In the genomic region with DNA sequence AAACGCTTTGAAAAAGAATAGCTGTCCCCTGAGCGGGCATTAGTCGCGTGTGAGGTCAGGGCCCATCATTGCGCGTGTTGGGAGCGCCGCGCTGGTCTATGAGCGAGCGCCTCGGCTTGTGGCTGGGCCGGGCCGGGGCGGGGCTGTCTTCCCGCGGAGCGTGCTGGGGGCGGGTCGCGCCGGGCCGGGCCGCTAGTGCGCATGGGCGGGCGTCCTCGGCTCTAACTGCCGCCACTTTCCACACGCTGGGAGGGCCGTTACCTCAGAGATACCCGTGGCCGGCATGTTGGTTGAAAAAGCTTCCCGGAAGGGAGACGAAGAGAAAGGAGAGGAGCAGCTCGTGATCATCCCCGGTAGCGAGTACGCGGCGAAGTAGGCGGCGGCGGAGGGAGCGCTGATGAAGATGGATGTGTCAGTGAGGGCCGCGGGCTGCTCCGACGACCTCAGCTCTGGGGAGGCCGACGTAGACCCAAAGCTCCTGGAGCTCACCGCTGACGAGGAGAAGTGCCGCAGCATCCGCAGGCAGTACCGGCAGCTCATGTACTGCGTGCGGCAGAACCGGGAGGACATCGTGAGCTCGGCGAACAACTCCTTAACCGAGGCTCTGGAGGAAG, we compare ENCODE assay signal across 8 cellular contexts. TPM values are rescaled to one million over a fixed set of nuclear protein-coding genes. Genes with fewer than 3 reads are reported as not detected.
A peak's percentile ranks its signal among the peaks of the same experiment; 100 is the strongest.
DNase-seq lines count a peak whose midpoint lies in the region; ATAC-seq and TF ChIP-seq lines count a peak whose summit lies in the region.

A gene (plus strand): TSS at position 202 of the 614 bp plus-strand sequence. CDS start 196 bp downstream, at position 398.

- H3K4me3 ChIP-seq in astrocyte of the cerebellum (ENCODE audit: low read depth, low read length) (peak within 1 kb of the TSS; percentile 35), rectal smooth muscle tissue (ENCODE audit: low read length) (peak within 1 kb of the TSS; percentile 70), urinary bladder (ENCODE audit: low read depth, low read length) (peak within 1 kb of the TSS; percentile 47)

- H3K4me1 ChIP-seq in rectal smooth muscle tissue (ENCODE audit: control insufficient read depth, insufficient read depth, low read length), result peaks cover 26% of the 10 kb centered on the region
- peaks cover 2% of the 10 kb centered on the region for H3K4me1 ChIP-seq in urinary bladder (ENCODE audit: insufficient read depth)

- no peak within 1 kb of the TSS for H3K9ac ChIP-seq in rectal smooth muscle tissue (ENCODE audit: low read length)

- POLR2A ChIA-PET in HEK293T (lab: Yijun Ruan, JAX), result interaction anchor here (0.5 to 1.4 kb wide), 2 partner anchors 16 to 26 kb away, joined by 3 to 6 read pairs; no protein-coding TSS in a partner anchor

- TF ChIP-seq CTCF in GM10266 (IDR thresholded peaks at IDR 0.05; ENCODE audit: control insufficient read depth, insufficient read depth, low read depth, missing control alignments) (no peak), astrocyte of the cerebellum (IDR thresholded peaks at IDR 0.05; ENCODE audit: low read depth, low read length, missing control alignments) (no peak)

- ATAC-seq in HG02759 (IDR thresholded peaks at IDR 0.05; ENCODE audit: unreplicated experiment), result peak; percentile 96

- CTCF ChIA-PET in HEK293T (lab: Yijun Ruan, JAX), result no interaction called here

- DNase-seq in GM10266 (ENCODE audit: extremely low spot score) (peak; percentile 78), T-helper 2 cell (peak; percentile 83 to 92 (median 87)), astrocyte of the cerebellum (ENCODE audit: low read depth) (no peak), hepatic stellate cell (ENCODE audit: low spot score) (peak; percentile 89), HEK293T (ENCODE audit: extremely low spot score) (no peak)

- in situ Hi-C loops in astrocyte of the cerebellum (cut with HindIII; ENCODE audit: low sequenced_read_pairs), result no loop called here

- H3K27ac ChIP-seq in rectal smooth muscle tissue (ENCODE audit: low read depth, low read length) (peak within 1 kb of the TSS; percentile 63), urinary bladder (ENCODE audit: low read depth) (peak within 1 kb of the TSS; percentile 64)

- 9% methylated on average over 63 of the region's 63 CpGs for WGBS in urinary bladder

- no peaks in the 10 kb centered on the region for H3K36me3 ChIP-seq in rectal smooth muscle tissue (ENCODE audit: control insufficient read depth, insufficient read depth, low read length)
- H3K36me3 ChIP-seq in urinary bladder (ENCODE audit: insufficient read depth), result peaks cover 2% of the 10 kb centered on the region

- H3K27me3 ChIP-seq in rectal smooth muscle tissue (ENCODE audit: control insufficient read depth, insufficient read depth, low read length), result no peaks in the 10 kb centered on the region

TF ChIP-seq in HEK293T, 16 proteins besides CTCF, POLR2A, EP300 and RAD21:
- no peak for TF ChIP-seq HDGF (IDR thresholded peaks at IDR 0.05; ENCODE audit: borderline replicate concordance)
- no peak for TF ChIP-seq SUZ12 (IDR thresholded peaks at IDR 0.05)
- TF ChIP-seq FOXA1 (IDR thresholded peaks at IDR 0.05), result no peak
- TF ChIP-seq BHLHE40 (IDR thresholded peaks at IDR 0.05; ENCODE audit: borderline replicate concordance), result no peak
- no peak for TF ChIP-seq ZNF384 (IDR thresholded peaks at IDR 0.05)
- TF ChIP-seq NFRKB (IDR thresholded peaks at IDR 0.05), result no peak
- TF ChIP-seq, protein P1, sequence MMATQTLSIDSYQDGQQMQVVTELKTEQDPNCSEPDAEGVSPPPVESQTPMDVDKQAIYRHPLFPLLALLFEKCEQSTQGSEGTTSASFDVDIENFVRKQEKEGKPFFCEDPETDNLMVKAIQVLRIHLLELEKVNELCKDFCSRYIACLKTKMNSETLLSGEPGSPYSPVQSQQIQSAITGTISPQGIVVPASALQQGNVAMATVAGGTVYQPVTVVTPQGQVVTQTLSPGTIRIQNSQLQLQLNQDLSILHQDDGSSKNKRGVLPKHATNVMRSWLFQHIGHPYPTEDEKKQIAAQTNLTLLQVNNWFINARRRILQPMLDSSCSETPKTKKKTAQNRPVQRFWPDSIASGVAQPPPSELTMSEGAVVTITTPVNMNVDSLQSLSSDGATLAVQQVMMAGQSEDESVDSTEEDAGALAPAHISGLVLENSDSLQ (IDR thresholded peaks at IDR 0.05), result no peak
- TF ChIP-seq CTBP1 (IDR thresholded peaks at IDR 0.05; ENCODE audit: borderline replicate concordance), result no peak
- TF ChIP-seq FOXM1 (IDR thresholded peaks at IDR 0.05; ENCODE audit: borderline replicate concordance), result no peak
- TF ChIP-seq L3MBTL2 (conservative IDR thresholded peaks at IDR 0.05), result no peak
- TF ChIP-seq LEF1 (IDR thresholded peaks at IDR 0.05; ENCODE audit: borderline replicate concordance), result no peak
- no peak for TF ChIP-seq TARDBP (IDR thresholded peaks at IDR 0.05)
- TF ChIP-seq ELF4 (IDR thresholded peaks at IDR 0.05), result no peak
- TF ChIP-seq ARNT (IDR thresholded peaks at IDR 0.05), result no peak
- TF ChIP-seq SP1 (IDR thresholded peaks at IDR 0.05), result no peak
- no peak for TF ChIP-seq FOXK2 (IDR thresholded peaks at IDR 0.05)

RNA-seq across cellular contexts. Expression of the gene that starts here (rescaled TPM):
- 7.7 TPM for total RNA-seq in urinary bladder
- 2.2 TPM for polyA plus RNA-seq in urinary bladder

Comparison
In these comparisons a context has a peak if more than half of its experiments do, and no peak if none do; other contexts are left out.
1. DNase-seq: peak in GM10266 (single experiment), T-helper 2 cell (5 of 5) and hepatic stellate cell (single experiment); none in astrocyte of the cerebellum (single experiment) and HEK293T (single experiment).
2. Peak in every context shown above with its lines, with median percentiles within 50 percentile points of each other: H3K4me3 ChIP-seq.